ENCODE assay signal across 20 cellular contexts in the genomic region with DNA sequence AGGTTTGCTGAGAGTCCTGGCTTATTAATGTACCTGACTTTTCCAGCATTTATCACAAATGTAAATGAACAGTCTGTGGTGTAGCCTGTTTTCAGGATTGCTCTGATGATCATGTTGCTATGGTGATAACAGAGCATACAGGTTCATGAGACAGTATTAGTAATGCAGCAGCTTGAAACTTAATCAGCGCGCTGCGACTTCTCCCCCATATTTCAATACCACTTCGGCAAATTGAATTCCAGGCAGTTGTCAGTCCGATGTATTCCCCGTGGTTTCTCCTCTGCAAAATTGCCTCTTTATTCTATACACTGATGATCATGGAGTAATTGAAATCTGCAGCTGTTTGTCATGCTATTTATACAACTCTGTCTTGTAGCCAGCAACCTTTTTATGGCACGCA.
A peak's percentile ranks its signal among the peaks of the same experiment; 100 is the strongest.
DNase-seq lines count a peak whose midpoint lies in the region; ATAC-seq, FAIRE-seq and TF ChIP-seq lines count a peak whose summit lies in the region.
"Had no signal": no experiment of that assay in that cellular context is flagged by ENCODE, and none has a peak within 500 bp of the region (broad histone marks: within the 10 kb centered on the region; RNA-seq: fewer than 3 reads in every experiment).

No MANE protein-coding gene starts in this region.

- no peak overlapping the region for H2AFZ ChIP-seq in K562 (ENCODE audit: low read depth, low read length)

- in situ Hi-C loops in K562 (cut with MboI) = no loop called here

- TF ChIP-seq EP300 in K562 (IDR thresholded peaks at IDR 0.05; ENCODE audit: low read length) = no peak

- H4K5ac ChIP-seq in mesendoderm (ENCODE audit: low read length) = no peak overlapping the region

- no peak overlapping the region for H3K4ac ChIP-seq in mesendoderm (ENCODE audit: low read depth, low read length)

- ATAC-seq in K562 (no peak), GM18502 (IDR thresholded peaks at IDR 0.05; ENCODE audit: poor library complexity, unreplicated experiment) (no peak), GM18520 (IDR thresholded peaks at IDR 0.05; ENCODE audit: unreplicated experiment) (no peak)
- ATAC-seq: body of pancreas; left ventricle myocardium superior; stimulated activated effector memory CD8-positive, alpha-beta T cell treated with anti-CD3 and anti-CD28 coated beads, Interleukin-12 subunit alpha, Interleukin-12 subunit beta, amount 100 ng/mL, for 72 hours had no signal

- 0% methylated on average over 7 of the region's 7 CpGs for WGBS in K562 (ENCODE audit: insufficient coverage, low coverage, missing lambda C conversion rate)
- WGBS in mesendoderm (ENCODE audit: extremely low coverage, insufficient coverage, low lambda C conversion rate) = no CpG with 5 or more reads among the region's 7 CpGs

- no peaks in the 10 kb centered on the region for H3K4me1 ChIP-seq in K562 (replicated peaks in 1 of 2; ENCODE audit: control insufficient read depth in 2 of 2, insufficient read depth in 2 of 2, low read length in 2 of 2)
- H3K4me1 ChIP-seq in mesendoderm (ENCODE audit: control insufficient read depth, low read depth, low read length) = no peaks in the 10 kb centered on the region
- H3K4me1 ChIP-seq: body of pancreas, testis had no signal

- FAIRE-seq in K562 (lab: Jason Lieb, UNC) = no peak
- FAIRE-seq: H54 had no signal

- DNase-seq in NCI-H345 (lab: John Stamatoyannopoulos, UW) (peak; percentile 17), NCI-H345 treated with DMSO at 0.1 percent for 48 hours (lab: John Stamatoyannopoulos, UW; ENCODE audit: unreplicated experiment) (no peak), NCI-H2081 treated with DMSO at 0.1 percent for 48 hours (lab: John Stamatoyannopoulos, UW) (peak; percentile 62), K562 (ENCODE audit: extremely low read depth in 1 of 4, low spot score in 3 of 4) (no peak), substantia nigra (lab: John Stamatoyannopoulos, UW) (no peak), mesendoderm (no peak)
- DNase-seq: activated CD4-positive, alpha-beta T cell treated with anti-CD3 and anti-CD28 coated beads for 48 hours; activated naive CD8-positive, alpha-beta T cell treated with anti-CD3 and anti-CD28 coated beads, Interleukin-2, amount 10 ng/mL, durations not matched to agents 7 days and 5 days; body of pancreas; DMS79; effector memory CD4-positive, alpha-beta T cell; IMR-90; left ventricle myocardium superior; OCI-M1; SHP77 treated with DMSO at 0.1 percent for 48 hours; testis had no signal

- no TSS peak for BruUV-seq in K562 (replicated peaks; lab: Mats Ljungman, UMichigan)

- H2BK15ac ChIP-seq in mesendoderm (replicated peaks; ENCODE audit: low read depth) = no peak overlapping the region

- no peaks in the 10 kb centered on the region for H3K9me3 ChIP-seq in K562 (replicated peaks; ENCODE audit: control insufficient read depth, insufficient read depth, low read depth, low read length)
- H3K9me3 ChIP-seq: body of pancreas, testis had no signal

- no peak overlapping the region for H3K4me3 ChIP-seq in K562
- no peak overlapping the region for H3K4me3 ChIP-seq in mesendoderm (ENCODE audit: low read length)
- H3K4me3 ChIP-seq: body of pancreas, testis had no signal

- CTCF ChIA-PET in K562 (lab: Yijun Ruan, JAX; ENCODE audit: low intra/inter-chr PET ratio) = no interaction called here

- H3K79me1 ChIP-seq in mesendoderm (ENCODE audit: low read length) = no peaks in the 10 kb centered on the region

- H3K79me2 ChIP-seq in K562 (ENCODE audit: control insufficient read depth, insufficient read depth, low read length) (no peaks in the 10 kb centered on the region), mesendoderm (ENCODE audit: control insufficient read depth, insufficient read depth, low read length) (no peaks in the 10 kb centered on the region)

- intact Hi-C loops in K562 (cut with micrococcal nuclease) = no loop called here

- no peak overlapping the region for H2BK5ac ChIP-seq in mesendoderm (ENCODE audit: low read length)

- TF ChIP-seq CTCF in K562 (IDR thresholded peaks at IDR 0.05 in 2 of 3, conservative IDR thresholded peaks at IDR 0.05 in 1 of 3; ENCODE audit: insufficient read depth in 2 of 3, low read depth in 1 of 3, low read length in 3 of 3) = no peak

- H3K27me3 ChIP-seq in K562 (ENCODE audit: control insufficient read depth in 2 of 2, insufficient read depth in 2 of 2, low read length in 2 of 2) (no peaks in the 10 kb centered on the region), mesendoderm (ENCODE audit: insufficient read depth, low read length, poor library complexity) (no peaks in the 10 kb centered on the region)
- H3K27me3 ChIP-seq: body of pancreas, testis had no signal

- no peak overlapping the region for H4K8ac ChIP-seq in mesendoderm (ENCODE audit: low read depth, low read length)

- H3K56ac ChIP-seq in mesendoderm (ENCODE audit: low read length) = no peak overlapping the region

- no peak overlapping the region for H3K23ac ChIP-seq in mesendoderm (ENCODE audit: low read length)

- H2AK5ac ChIP-seq in mesendoderm (ENCODE audit: low read length) = no peak overlapping the region

- no peak for TF ChIP-seq POLR2A in K562 (conservative IDR thresholded peaks at IDR 0.05)

- H3K4me2 ChIP-seq in K562 (ENCODE audit: insufficient read depth, low read length) = no peak overlapping the region
- H3K4me2 ChIP-seq in mesendoderm (ENCODE audit: low read length) = no peak overlapping the region

- TF ChIP-seq RAD21 in K562 (CRISPR knock-in tag; conservative IDR thresholded peaks at IDR 0.05 in 1 of 2, IDR thresholded peaks at IDR 0.05 in 1 of 2) = no peak

- H3K9ac ChIP-seq in K562 (ENCODE audit: insufficient read depth in 1 of 2, low read depth in 2 of 2, low read length in 2 of 2) (no peak overlapping the region), mesendoderm (ENCODE audit: low read length) (no peak overlapping the region)

- H3K36me3 ChIP-seq in K562 (ENCODE audit: control insufficient read depth, insufficient read depth, low read length) (no peaks in the 10 kb centered on the region), mesendoderm (ENCODE audit: control insufficient read depth, insufficient read depth, low read length) (no peaks in the 10 kb centered on the region)

- H4K20me1 ChIP-seq in K562 (replicated peaks; ENCODE audit: control insufficient read depth, insufficient read depth, low read length) = no peaks in the 10 kb centered on the region

- no peak overlapping the region for H3K18ac ChIP-seq in mesendoderm (ENCODE audit: low read length)

- POLR2A ChIA-PET in K562 (lab: Yijun Ruan, JAX) = no interaction called here

- no peaks in the 10 kb centered on the region for H3K9me1 ChIP-seq in K562 (ENCODE audit: control insufficient read depth, insufficient read depth, low read length)

- H3K27ac ChIP-seq in K562 (ENCODE audit: extremely low read depth, low read depth, low read length) = no peak overlapping the region
- H3K27ac ChIP-seq in substantia nigra (ENCODE audit: low read depth, low read length, poor library complexity, severe bottlenecking) = no peak overlapping the region
- no peak overlapping the region for H3K27ac ChIP-seq in mesendoderm (ENCODE audit: low read depth, low read length)
- H3K27ac ChIP-seq: body of pancreas, testis had no signal

- no peak overlapping the region for H2BK120ac ChIP-seq in mesendoderm (ENCODE audit: low read depth, low read length)

TF ChIP-seq in K562, 482 proteins besides CTCF, POLR2A, EP300 and RAD21:
- TF ChIP-seq RFX1 (IDR thresholded peaks at IDR 0.05) (peak; percentile 28; the same call in 1 of the 2 replicates), ARID4B (CRISPR knock-in tag; IDR thresholded peaks at IDR 0.05) (no peak)
TF ChIP-seq in K562: peak in this region for 1.

Comparison
In these comparisons a context has a peak if more than half of its experiments do, and no peak if none do; other contexts are left out.
1. DNase-seq: peak in NCI-H345 (single experiment) and NCI-H2081 treated with DMSO at 0.1 percent for 48 hours (single experiment); none in NCI-H345 treated with DMSO at 0.1 percent for 48 hours (single experiment), K562 (0 of 4), substantia nigra (0 of 49) and mesendoderm (single experiment).